Comparison of ENCODE assay signal across 1 cellular context in genomic region chr9:29390859-29391258, GRCh38.
TF ChIP-seq lines count a peak whose summit lies in the region.

No MANE protein-coding gene starts in this region.

TF ChIP-seq in H1, 55 proteins besides CTCF, POLR2A, EP300 and RAD21:
- TF ChIP-seq MAX (IDR thresholded peaks at IDR 0.05), result no peak
- TF ChIP-seq BACH1 (IDR thresholded peaks at IDR 0.05; ENCODE audit: low read length), result no peak
- no peak for TF ChIP-seq ZNF274 (IDR thresholded peaks at IDR 0.05; ENCODE audit: borderline replicate concordance, extremely low read depth, low read length)
- TF ChIP-seq PHF8 (conservative IDR thresholded peaks at IDR 0.05; ENCODE audit: low read depth, low read length), result no peak
- TF ChIP-seq CREB1 (IDR thresholded peaks at IDR 0.05), result no peak
- TF ChIP-seq NANOG (IDR thresholded peaks at IDR 0.05; ENCODE audit: insufficient read depth, low read depth, low read length, poor library complexity, severe bottlenecking), result no peak
- no peak for TF ChIP-seq GABPA (IDR thresholded peaks at IDR 0.05; ENCODE audit: borderline replicate concordance, insufficient read depth, low read length)
- TF ChIP-seq RNF2 (IDR thresholded peaks at IDR 0.05; ENCODE audit: borderline replicate concordance, low read depth, low read length, missing control alignments, poor library complexity, severe bottlenecking), result no peak
- TF ChIP-seq SUZ12 (IDR thresholded peaks at IDR 0.05; ENCODE audit: low read length), result no peak
- TF ChIP-seq RFX5 (IDR thresholded peaks at IDR 0.05; ENCODE audit: borderline replicate concordance, low read depth, low read length), result no peak
- TF ChIP-seq GTF2F1 (IDR thresholded peaks at IDR 0.05; ENCODE audit: borderline replicate concordance, low read depth, low read length), result no peak
- no peak for TF ChIP-seq E2F6 (IDR thresholded peaks at IDR 0.05)
- TF ChIP-seq JUN (IDR thresholded peaks at IDR 0.05; ENCODE audit: low read depth, low read length), result no peak
- no peak for TF ChIP-seq BCL11A (IDR thresholded peaks at IDR 0.05; ENCODE audit: low read depth in 2 of 2, low read length in 2 of 2)
- TF ChIP-seq KDM5A (IDR thresholded peaks at IDR 0.05; ENCODE audit: low read length), result no peak
- TF ChIP-seq SP4 (IDR thresholded peaks at IDR 0.05; ENCODE audit: low read length), result no peak
- no peak for TF ChIP-seq NRF1 (IDR thresholded peaks at IDR 0.05; ENCODE audit: low read depth, low read length)
- TF ChIP-seq HDAC6 (IDR thresholded peaks at IDR 0.05; ENCODE audit: low read depth, low read length), result no peak
- TF ChIP-seq TEAD4 (IDR thresholded peaks at IDR 0.05; ENCODE audit: low read depth, low read length), result no peak
- TF ChIP-seq KDM4A (IDR thresholded peaks at IDR 0.05; ENCODE audit: low read depth, low read length, severe bottlenecking), result no peak
